In genomic region chr4:6575503-6576240, GRCh38 we compare ENCODE assay signal across 8 cellular contexts. TPM values are rescaled to one million over a fixed set of nuclear protein-coding genes. Genes with fewer than 3 reads are reported as not detected.
DNase-seq lines count a peak whose midpoint lies in the region; TF ChIP-seq lines count a peak whose summit lies in the region.

No MANE protein-coding gene starts in this region.

- no peaks in the 10 kb centered on the region for H3K4me1 Mint-ChIP-seq in Caco-2 (ENCODE audit: low read depth, unreplicated experiment)
- no peaks in the 10 kb centered on the region for H3K4me1 Mint-ChIP-seq in endothelial cell (ENCODE audit: unreplicated experiment)

- POLR2A ChIA-PET in Caco-2 (lab: Charles Lee): no interaction called here

- TF ChIP-seq POLR2A in NB4 (IDR thresholded peaks at IDR 0.05; ENCODE audit: extremely low read depth, insufficient read length): no peak

- H3K27ac Mint-ChIP-seq in Caco-2 (ENCODE audit: unreplicated experiment) (no peak overlapping the region), endothelial cell (ENCODE audit: unreplicated experiment) (no peak overlapping the region)

- H3K27me3 Mint-ChIP-seq in Caco-2 (ENCODE audit: insufficient read depth, unreplicated experiment): peaks cover 5% of the 10 kb centered on the region
- H3K27me3 Mint-ChIP-seq in endothelial cell (ENCODE audit: unreplicated experiment): peaks cover 4% of the 10 kb centered on the region

- H3K9me3 ChIP-seq in Caco-2 (no peaks in the 10 kb centered on the region), osteoblast (ENCODE audit: low read depth, low read length) (peaks cover 3% of the 10 kb centered on the region)

- no TSS peak for BruUV-seq in Caco-2 (replicated peaks; lab: Mats Ljungman, UMichigan)

- H2AFZ ChIP-seq in osteoblast (ENCODE audit: low read length): peak overlapping the region; percentile 88

- peak overlapping the region; percentile 87 for H3K4me3 Mint-ChIP-seq in Caco-2 (ENCODE audit: unreplicated experiment)
- peak overlapping the region; percentile 51 for H3K4me3 Mint-ChIP-seq in endothelial cell (ENCODE audit: unreplicated experiment)

- H3K36me3 Mint-ChIP-seq in Caco-2 (ENCODE audit: insufficient read depth, unreplicated experiment) (peaks cover 10% of the 10 kb centered on the region), endothelial cell (ENCODE audit: low read depth, unreplicated experiment) (peaks cover 11% of the 10 kb centered on the region)

- H3K27me3 ChIP-seq in Caco-2 (replicated peaks; ENCODE audit: control insufficient read depth, insufficient read depth, low read length): no peaks in the 10 kb centered on the region
- peaks cover 7% of the 10 kb centered on the region for H3K27me3 ChIP-seq in osteoblast (ENCODE audit: insufficient read depth, low read length)

- H3K79me2 ChIP-seq in osteoblast (ENCODE audit: insufficient read depth, low read length): peaks cover 5% of the 10 kb centered on the region

- H3K4me3 ChIP-seq in Caco-2 (ENCODE audit: low read depth, low read length) (peak overlapping the region; percentile 88), NB4 (ENCODE audit: low read depth, low read length) (peak overlapping the region; percentile 83), osteoblast (ENCODE audit: insufficient read depth, low read length) (peak overlapping the region; percentile 98)

- H3K4me2 ChIP-seq in osteoblast (ENCODE audit: insufficient read depth, low read length): peak overlapping the region; percentile 96

- H3K4me1 ChIP-seq in Caco-2 (peaks cover 7% of the 10 kb centered on the region; the same call in 1 of the 2 replicates), osteoblast (ENCODE audit: insufficient read depth, low read length) (peaks cover 11% of the 10 kb centered on the region)

- CTCF ChIA-PET in Caco-2 (lab: Charles Lee): interaction anchor here (1.2 to 1.5 kb wide), 2 partner anchors 29 to 120 kb away, joined by 5 to 6 read pairs; no protein-coding TSS in a partner anchor

- no peak for TF ChIP-seq CTCF in Caco-2 (IDR thresholded peaks at IDR 0.05; ENCODE audit: insufficient read depth in 1 of 2, low read depth in 1 of 2, low read length in 1 of 2, severe bottlenecking in 1 of 2, unreplicated experiment in 1 of 2)
- no peak for TF ChIP-seq CTCF in NB4 (IDR thresholded peaks at IDR 0.05; ENCODE audit: low read depth, low read length)
- no peak for TF ChIP-seq CTCF in endothelial cell (IDR thresholded peaks at IDR 0.05; ENCODE audit: unreplicated experiment)
- TF ChIP-seq CTCF in osteoblast (IDR thresholded peaks at IDR 0.05; ENCODE audit: extremely low read depth, low read depth, low read length): no peak

- H3K36me3 ChIP-seq in Caco-2 (ENCODE audit: control insufficient read depth, insufficient read depth, low read length) (no peaks in the 10 kb centered on the region), osteoblast (ENCODE audit: insufficient read depth, low read length) (peaks cover 13% of the 10 kb centered on the region)

- H3K9me3 Mint-ChIP-seq in Caco-2 (ENCODE audit: unreplicated experiment): no peaks in the 10 kb centered on the region
- H3K9me3 Mint-ChIP-seq in endothelial cell (ENCODE audit: unreplicated experiment): no peaks in the 10 kb centered on the region

- DNase-seq in Caco-2 (no peak), NB4 (ENCODE audit: low read depth) (no peak), endothelial cell (ENCODE audit: low spot score) (no peak), osteoblast (ENCODE audit: insufficient read length, low spot score, missing footprints) (peak; percentile 87), kidney tubule cell (ENCODE audit: low spot score) (no peak), posterior vena cava (ENCODE audit: low spot score) (no peak), activated gamma-delta T cell (lab: John Stamatoyannopoulos, UW) (no peak), NCI-H446 (lab: John Stamatoyannopoulos, UW) (no peak)

- intact Hi-C loops in Caco-2 (cut with micrococcal nuclease; ENCODE audit: unreplicated experiment) (no loop called here), posterior vena cava (cut with DNase I) (no loop called here)

- no peaks in the 10 kb centered on the region for H4K20me1 ChIP-seq in osteoblast (ENCODE audit: insufficient read depth, low read length)

- H3K27ac ChIP-seq in osteoblast (ENCODE audit: low read depth, low read length): peak overlapping the region; percentile 45

RNA-seq across cellular contexts. Expression of gene MAN2B2, which starts 0.7 kb away (rescaled TPM):
- total RNA-seq in Caco-2 (2022) (17.3 and 20.5 TPM in 2 replicates), endothelial cell (ENCODE audit: unreplicated experiment) (12.5 TPM), osteoblast (26.8 and 28.2 TPM in 2 replicates), posterior vena cava (10 to 100 TPM; 23.7 to 36.3 TPM)
